18 cellular contexts compared by ENCODE assay signal in genomic region chr3:172391592-172392302, GRCh38. TPM values are rescaled to one million over a fixed set of nuclear protein-coding genes. Genes with fewer than 3 reads are reported as not detected.
DNase-seq lines count a peak whose midpoint lies in the region; ATAC-seq and TF ChIP-seq lines count a peak whose summit lies in the region.
"Had no signal": no experiment of that assay in that cellular context is flagged by ENCODE, and none has a peak within 500 bp of the region (broad histone marks: within the 10 kb centered on the region; RNA-seq: fewer than 3 reads in every experiment).

No MANE protein-coding gene starts in this region.

- ATAC-seq in left ventricle myocardium superior, result peak; percentile 12
- ATAC-seq in naive thymus-derived CD4-positive, alpha-beta T cell, result no peak

- H3K79me2 ChIP-seq in smooth muscle cell (ENCODE audit: low read depth), result peaks cover 53% of the 10 kb centered on the region
- H3K79me2 ChIP-seq: parathyroid adenoma had no signal

- H3K36me3 ChIP-seq in smooth muscle cell (ENCODE audit: low read depth), result peaks cover 9% of the 10 kb centered on the region
- H3K36me3 ChIP-seq in prostate gland, result no peaks in the 10 kb centered on the region
- H3K36me3 ChIP-seq in naive thymus-derived CD4-positive, alpha-beta T cell (ENCODE audit: control insufficient read depth in 2 of 3, insufficient read depth in 3 of 3, low read length in 3 of 3), result no peaks in the 10 kb centered on the region

- H3K4me1 ChIP-seq in smooth muscle cell (ENCODE audit: low read depth), result no peaks in the 10 kb centered on the region
- H3K4me1 ChIP-seq in prostate gland (replicated peaks), result no peaks in the 10 kb centered on the region
- no peaks in the 10 kb centered on the region for H3K4me1 ChIP-seq in naive thymus-derived CD4-positive, alpha-beta T cell (ENCODE audit: control insufficient read depth in 2 of 2, insufficient read depth in 2 of 2, low read length in 2 of 2)
- H3K4me1 ChIP-seq: parathyroid adenoma had no signal

- CTCF ChIA-PET in naive thymus-derived CD4-positive, alpha-beta T cell (lab: Charles Lee), result no interaction called here

- no peak overlapping the region for H2AFZ ChIP-seq in smooth muscle cell (ENCODE audit: low read depth)
- H2AFZ ChIP-seq: parathyroid adenoma had no signal

- H3K36me3 Mint-ChIP-seq in naive thymus-derived CD4-positive, alpha-beta T cell, result peaks cover 5 to 62% (median 47%) of the 10 kb centered on the region in 5 donors

- H3K4me2 ChIP-seq in smooth muscle cell, result no peak overlapping the region

- POLR2A ChIA-PET in naive thymus-derived CD4-positive, alpha-beta T cell (lab: Charles Lee), result no interaction called here

- no peak overlapping the region for H3K4me3 ChIP-seq in astrocyte of the cerebellum (ENCODE audit: low read depth, low read length)
- H3K4me3 ChIP-seq in fibroblast of villous mesenchyme (ENCODE audit: low read depth, low read length), result no peak overlapping the region
- H3K4me3 ChIP-seq in smooth muscle cell, result no peak overlapping the region
- no peak overlapping the region for H3K4me3 ChIP-seq in prostate gland
- H3K4me3 ChIP-seq in naive thymus-derived CD4-positive, alpha-beta T cell (ENCODE audit: low read length), result no peak overlapping the region
- H3K4me3 ChIP-seq: upper lobe of left lung had no signal

- peaks cover 0 to 3% (median 0%) of the 10 kb centered on the region in 7 donors for H3K4me1 Mint-ChIP-seq in naive thymus-derived CD4-positive, alpha-beta T cell

- H3K27ac ChIP-seq in smooth muscle cell (ENCODE audit: low read depth), result peak overlapping the region; percentile 35
- no peak overlapping the region for H3K27ac ChIP-seq in prostate gland
- H3K27ac ChIP-seq in naive thymus-derived CD4-positive, alpha-beta T cell (ENCODE audit: low read depth, low read length), result no peak overlapping the region
- H3K27ac ChIP-seq: parathyroid adenoma, upper lobe of left lung had no signal

- H3K9me3 ChIP-seq in smooth muscle cell (replicated peaks; ENCODE audit: low read depth) (no peaks in the 10 kb centered on the region), prostate gland (no peaks in the 10 kb centered on the region)
- H3K9me3 ChIP-seq in naive thymus-derived CD4-positive, alpha-beta T cell (ENCODE audit: control insufficient read depth in 2 of 3, low read length in 3 of 3), result no peaks in the 10 kb centered on the region
- H3K9me3 ChIP-seq: upper lobe of left lung had no signal

- H3F3A ChIP-seq in smooth muscle cell (ENCODE audit: low read depth), result peaks cover 30% of the 10 kb centered on the region

- H3K9ac ChIP-seq in smooth muscle cell (ENCODE audit: low read depth), result no peak overlapping the region
- H3K9ac ChIP-seq: parathyroid adenoma had no signal

- no peak overlapping the region for H3K4me3 Mint-ChIP-seq in naive thymus-derived CD4-positive, alpha-beta T cell
- H3K4me3 Mint-ChIP-seq: activated T-helper 1 cell treated with anti-CD3 and anti-CD28 coated beads, Interleukin-12 subunit alpha, Interleukin-12 subunit beta, Interleukin-2, Interleukin-4 antibody, amounts not matched to agents 30 ng/mL and 10 ng/mL and 1 ng/mL, durations not matched to agents 14 hours and 24 hours and 36 hours had no signal

- in situ Hi-C loops in astrocyte of the cerebellum (cut with HindIII; ENCODE audit: low sequenced_read_pairs), result no loop called here

- DNase-seq in left ventricle myocardium superior (no peak), cardiac septum (ENCODE audit: low spot score) (no peak), astrocyte of the cerebellum (ENCODE audit: low read depth) (peak; percentile 73), fibroblast of villous mesenchyme (ENCODE audit: low read depth) (peak; percentile 39), smooth muscle cell (lab: John Stamatoyannopoulos, UW; ENCODE audit: unreplicated experiment) (no peak), NCI-H446 (lab: John Stamatoyannopoulos, UW) (no peak), prostate gland (ENCODE audit: low spot score) (no peak)
- no peak for DNase-seq in naive thymus-derived CD4-positive, alpha-beta T cell
- DNase-seq: aorta; DMS 273 treated with DMSO at 0.1 percent for 48 hours; NCI-H1105 treated with DMSO at 0.1 percent for 48 hours; NCI-H524; RPMI8226; stimulated activated CD4-positive, alpha-beta T cell treated with anti-CD3 and anti-CD28 coated beads, Interleukin-1b, Interleukin-23, amount 100 ng/mL, for 48 hours; T-helper 2 cell; upper lobe of left lung had no signal

- no peaks in the 10 kb centered on the region for H3K27me3 Mint-ChIP-seq in naive thymus-derived CD4-positive, alpha-beta T cell

- H3K27me3 ChIP-seq in smooth muscle cell (ENCODE audit: low read depth) (no peaks in the 10 kb centered on the region), prostate gland (replicated peaks; ENCODE audit: insufficient read depth) (no peaks in the 10 kb centered on the region)
- H3K27me3 ChIP-seq in naive thymus-derived CD4-positive, alpha-beta T cell (ENCODE audit: control insufficient read depth in 2 of 2, insufficient read depth in 2 of 2, low read length in 2 of 2), result no peaks in the 10 kb centered on the region
- H3K27me3 ChIP-seq: upper lobe of left lung had no signal

- H3K9me3 Mint-ChIP-seq in naive thymus-derived CD4-positive, alpha-beta T cell, result peaks cover 0 to 5% (median 0%) of the 10 kb centered on the region in 11 donors
- H3K9me3 Mint-ChIP-seq: activated T-helper 1 cell treated with anti-CD3 and anti-CD28 coated beads, Interleukin-12 subunit alpha, Interleukin-12 subunit beta, Interleukin-2, Interleukin-4 antibody, amounts not matched to agents 30 ng/mL and 10 ng/mL and 1 ng/mL, durations not matched to agents 14 hours and 24 hours and 36 hours had no signal

- intact Hi-C loops in left ventricle myocardium superior (cut with micrococcal nuclease), result no loop called here
- intact Hi-C loops in cardiac septum (cut with DNase I), result no loop called here
- intact Hi-C loops in prostate gland (cut with DNase I), result no loop called here
- intact Hi-C loops in naive thymus-derived CD4-positive, alpha-beta T cell (cut with micrococcal nuclease), result no loop called here

- no peak overlapping the region for H3K27ac Mint-ChIP-seq in naive thymus-derived CD4-positive, alpha-beta T cell
- H3K27ac Mint-ChIP-seq: activated T-helper 1 cell treated with anti-CD3 and anti-CD28 coated beads, Interleukin-12 subunit alpha, Interleukin-12 subunit beta, Interleukin-2, Interleukin-4 antibody, amounts not matched to agents 30 ng/mL and 10 ng/mL and 1 ng/mL, durations not matched to agents 14 hours and 24 hours and 36 hours had no signal

- H4K20me1 ChIP-seq in smooth muscle cell (ENCODE audit: low read depth), result peaks cover 96% of the 10 kb centered on the region

- 88% methylated on average over 5 of the region's 5 CpGs for WGBS in smooth muscle cell (ENCODE audit: low lambda C conversion rate)
- 65% methylated on average over 5 of the region's 5 CpGs for WGBS in prostate gland

- TF ChIP-seq POLR2A in prostate gland (IDR thresholded peaks at IDR 0.05), result no peak

- TF ChIP-seq CTCF in astrocyte of the cerebellum (IDR thresholded peaks at IDR 0.05; ENCODE audit: low read depth, low read length, missing control alignments) (no peak), fibroblast of villous mesenchyme (IDR thresholded peaks at IDR 0.05; ENCODE audit: insufficient read depth, low read depth, low read length) (no peak), smooth muscle cell (IDR thresholded peaks at IDR 0.05; ENCODE audit: borderline replicate concordance, insufficient read depth, poor library complexity, severe bottlenecking) (no peak), prostate gland (IDR thresholded peaks at IDR 0.05) (no peak)

RNA-seq across cellular contexts. Expression of gene GHSR, which starts 56.5 kb away (rescaled TPM):
- not detected for total RNA-seq in left ventricle myocardium superior
- total RNA-seq in cardiac septum, result not detected
- total RNA-seq in fibroblast of villous mesenchyme, result not detected in 2 replicates
- not detected in 2 replicates for total RNA-seq in smooth muscle cell
- polyA plus RNA-seq in smooth muscle cell, result not detected in 2 replicates
- total RNA-seq in prostate gland, result not detected
- not detected for total RNA-seq in naive thymus-derived CD4-positive, alpha-beta T cell
- polyA plus RNA-seq in naive thymus-derived CD4-positive, alpha-beta T cell, result not detected
- total RNA-seq: activated T-helper 1 cell treated with anti-CD3 and anti-CD28 coated beads, Interleukin-12 subunit alpha, Interleukin-12 subunit beta, Interleukin-2, Interleukin-4 antibody, amounts not matched to agents 30 ng/mL and 10 ng/mL and 1 ng/mL, durations not matched to agents 14 hours and 24 hours and 36 hours; aorta; upper lobe of left lung had no signal
- polyA plus RNA-seq: aorta had no signal

Comparison
In these comparisons a context has a peak if more than half of its experiments do, and no peak if none do; other contexts are left out.
1. DNase-seq: peak in astrocyte of the cerebellum (single experiment) and fibroblast of villous mesenchyme (single experiment); none in left ventricle myocardium superior (single experiment), cardiac septum (single experiment), smooth muscle cell (single experiment), NCI-H446 (0 of 2), prostate gland (single experiment) and naive thymus-derived CD4-positive, alpha-beta T cell (0 of 9).